Comparison of ENCODE assay signal across 16 cellular contexts in genomic region chr3:169134194-169134593, GRCh38.
"Had no signal": no experiment of that assay in that cellular context is flagged by ENCODE, and none has a peak within 500 bp of the region (broad histone marks: within the 10 kb centered on the region; RNA-seq: fewer than 3 reads in every experiment).

No MANE protein-coding gene starts in this region.

- H3K27ac Mint-ChIP-seq: activated CD4-positive, alpha-beta T cell treated with anti-CD3 and anti-CD28 coated beads for 36 hours; activated CD8-positive, alpha-beta T cell treated with anti-CD3 and anti-CD28 coated beads for 36 hours; activated T-cell treated with anti-CD3 and anti-CD28 coated beads, Interleukin-2, amount 50 U/mL, for 72 hours had no signal

- H3K79me2 ChIP-seq: hepatocyte had no signal

- H3K9me3 Mint-ChIP-seq: activated CD8-positive, alpha-beta T cell treated with anti-CD3 and anti-CD28 coated beads for 36 hours; activated T-cell treated with anti-CD3 and anti-CD28 coated beads, Interleukin-2, amount 50 U/mL, for 72 hours; nephron had no signal

- H3K27me3 ChIP-seq: hepatocyte, testis had no signal

- H3K4me3 Mint-ChIP-seq: activated CD4-positive, alpha-beta T cell treated with anti-CD3 and anti-CD28 coated beads for 36 hours; activated CD8-positive, alpha-beta T cell treated with anti-CD3 and anti-CD28 coated beads for 36 hours; activated T-cell treated with anti-CD3 and anti-CD28 coated beads, Interleukin-2, amount 50 U/mL, for 72 hours had no signal

- ATAC-seq: activated CD4-positive, alpha-beta T cell treated with anti-CD3 and anti-CD28 coated beads for 36 hours; activated CD8-positive, alpha-beta T cell treated with anti-CD3 and anti-CD28 coated beads for 36 hours; activated T-cell treated with anti-CD3 and anti-CD28 coated beads, Interleukin-2, amount 50 U/mL, for 72 hours; stimulated activated naive CD8-positive, alpha-beta T cell treated with anti-CD3 and anti-CD28 coated beads, Interleukin-15, Interleukin-2, amounts not matched to agents 100 U/mL and 50 U/mL, for 24 hours had no signal

- H2AFZ ChIP-seq: hepatocyte had no signal

- H3K4me3 ChIP-seq: hepatocyte, lung, sigmoid colon, testis, uterus had no signal

- H3K9me3 ChIP-seq: sigmoid colon, testis, uterus had no signal

- H3K36me3 ChIP-seq: sigmoid colon, uterus, WERI-Rb-1 had no signal

- H3K27ac ChIP-seq: hepatocyte, sigmoid colon, testis, WERI-Rb-1 had no signal

- H3K4me2 ChIP-seq: hepatocyte had no signal

- H3K4me1 Mint-ChIP-seq: activated CD4-positive, alpha-beta T cell treated with anti-CD3 and anti-CD28 coated beads for 36 hours; nephron had no signal

- H3K4me1 ChIP-seq: sigmoid colon, testis, uterus had no signal

- DNase-seq: activated CD4-positive, alpha-beta T cell treated with anti-CD3 and anti-CD28 coated beads for 36 hours; activated CD8-positive, alpha-beta memory T cell treated with anti-CD3 and anti-CD28 coated beads, Interleukin-2, amount 50 U/mL, for 4 hours; activated CD8-positive, alpha-beta T cell treated with anti-CD3 and anti-CD28 coated beads for 36 hours; activated T-cell treated with anti-CD3 and anti-CD28 coated beads, Interleukin-2, amount 50 U/mL, for 72 hours; aorta; occipital lobe; sigmoid colon; stimulated activated CD4-positive, alpha-beta T cell treated with anti-CD3 and anti-CD28 coated beads, Interleukin-2, amount 100 ng/mL, for 48 hours; stimulated activated naive CD8-positive, alpha-beta T cell treated with anti-CD3 and anti-CD28 coated beads, Interleukin-15, Interleukin-2, amounts not matched to agents 100 U/mL and 50 U/mL, for 24 hours; T-helper 1 cell; testis; uterus; WERI-Rb-1 had no signal
